ENCODE assay signal across 26 cellular contexts in genomic region chr3:136404056-136404455, GRCh38.
"Had no signal": no experiment of that assay in that cellular context is flagged by ENCODE, and none has a peak within 500 bp of the region (broad histone marks: within the 10 kb centered on the region; RNA-seq: fewer than 3 reads in every experiment).

No MANE protein-coding gene starts in this region.

- H3K4me1 Mint-ChIP-seq: immature natural killer cell; memory B cell; naive thymus-derived CD8-positive, alpha-beta T cell; stimulated activated effector memory CD8-positive, alpha-beta T cell treated with anti-CD3 and anti-CD28 coated beads, Interleukin-12 subunit alpha, Interleukin-12 subunit beta, amount 100 ng/mL, for 72 hours had no signal

- ATAC-seq: esophagus mucosa; left lobe of liver; naive thymus-derived CD8-positive, alpha-beta T cell; psoas muscle; right cardiac atrium; stimulated activated effector memory CD8-positive, alpha-beta T cell treated with anti-CD3 and anti-CD28 coated beads, Interleukin-12 subunit alpha, Interleukin-12 subunit beta, amount 100 ng/mL, for 72 hours; stimulated activated naive CD8-positive, alpha-beta T cell treated with anti-CD3 and anti-CD28 coated beads, Interleukin-15, Interleukin-2, amounts not matched to agents 100 U/mL and 50 U/mL, for 24 hours had no signal

- H3K27me3 Mint-ChIP-seq: memory B cell; naive thymus-derived CD8-positive, alpha-beta T cell; type B pancreatic cell had no signal

- H3K27ac Mint-ChIP-seq: memory B cell; stimulated activated effector memory CD8-positive, alpha-beta T cell treated with anti-CD3 and anti-CD28 coated beads, Interleukin-12 subunit alpha, Interleukin-12 subunit beta, amount 100 ng/mL, for 72 hours; type B pancreatic cell had no signal

- H3K27me3 ChIP-seq: dorsolateral prefrontal cortex, ovary, sigmoid colon, testis, tibial artery had no signal

- H3K4me1 ChIP-seq: psoas muscle, sigmoid colon, testis, tibial artery had no signal

- H3K9me3 Mint-ChIP-seq: immature natural killer cell; memory B cell; naive thymus-derived CD8-positive, alpha-beta T cell; stimulated activated effector memory CD8-positive, alpha-beta T cell treated with anti-CD3 and anti-CD28 coated beads, Interleukin-12 subunit alpha, Interleukin-12 subunit beta, amount 100 ng/mL, for 72 hours; type B pancreatic cell had no signal

- H3K27ac ChIP-seq: dorsolateral prefrontal cortex, epithelial cell of prostate, ovary, psoas muscle, sigmoid colon, testis, tibial artery had no signal

- H3K4me3 Mint-ChIP-seq: immature natural killer cell; memory B cell; naive thymus-derived CD8-positive, alpha-beta T cell; stimulated activated effector memory CD8-positive, alpha-beta T cell treated with anti-CD3 and anti-CD28 coated beads, Interleukin-12 subunit alpha, Interleukin-12 subunit beta, amount 100 ng/mL, for 72 hours; type B pancreatic cell had no signal

- H3K4me3 ChIP-seq: dorsolateral prefrontal cortex, lung, ovary, psoas muscle, sigmoid colon, testis, tibial artery had no signal

- DNase-seq: cortex of kidney; dorsolateral prefrontal cortex; effector CD4-positive, alpha-beta T cell; hypothalamus; immature natural killer cell; kidney; naive thymus-derived CD8-positive, alpha-beta T cell; occipital lobe; ovary; posterior cingulate gyrus; psoas muscle; right cardiac atrium; sigmoid colon; stimulated activated CD4-positive, alpha-beta T cell treated with anti-CD3 and anti-CD28 coated beads, Interleukin-2, amount 100 ng/mL, for 24 hours; stimulated activated CD4-positive, alpha-beta T cell treated with anti-CD3 and anti-CD28 coated beads, Interleukin-4, amount 100 ng/mL, for 24 hours; stimulated activated naive CD8-positive, alpha-beta T cell treated with anti-CD3 and anti-CD28 coated beads, Interleukin-15, Interleukin-2, amounts not matched to agents 100 U/mL and 50 U/mL, for 24 hours; substantia nigra; testis; tibial artery had no signal

- H3K36me3 ChIP-seq: ovary had no signal

- H3K9me3 ChIP-seq: ovary, psoas muscle, sigmoid colon, testis, tibial artery had no signal
